Comparison of ENCODE assay signal across 9 cellular contexts in the genomic region with DNA sequence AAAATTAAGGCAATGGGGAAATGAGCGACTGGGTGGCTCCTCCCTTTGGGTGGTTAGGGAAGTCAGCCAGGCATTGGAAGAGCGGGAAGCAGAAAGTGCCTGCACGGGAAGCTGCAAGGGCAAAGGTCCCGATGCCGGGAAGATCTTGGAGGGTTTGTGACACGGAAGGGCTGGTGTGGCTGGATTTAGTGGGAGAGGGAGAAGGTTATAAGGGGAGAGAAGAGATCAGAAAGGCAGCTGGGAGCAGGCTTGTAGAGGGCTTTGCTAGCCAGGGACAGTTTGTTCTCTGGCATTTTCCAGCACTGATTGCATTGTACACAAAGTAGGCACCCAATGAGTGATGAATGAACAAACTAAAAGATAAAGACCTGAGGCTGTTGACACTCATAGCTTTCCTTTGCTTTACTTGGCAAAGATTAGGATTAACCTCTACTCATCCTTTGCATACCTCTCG.
DNase-seq lines count a peak whose midpoint lies in the region; ATAC-seq and TF ChIP-seq lines count a peak whose summit lies in the region.
"Had no signal": no experiment of that assay in that cellular context is flagged by ENCODE, and none has a peak within 500 bp of the region (broad histone marks: within the 10 kb centered on the region; RNA-seq: fewer than 3 reads in every experiment).

No MANE protein-coding gene starts in this region.

- intact Hi-C loops in psoas muscle (cut with DNase I): loop anchor here in 1 of 2 donors (2.0 kb wide), 1 partner anchor 68 kb away; a partner anchor contains a TSS

- H3K9ac ChIP-seq in SK-N-MC (ENCODE audit: insufficient read length): no peak overlapping the region

- peak; percentile 76 to 93 (median 91) for ATAC-seq in psoas muscle
- ATAC-seq in HG02884 (IDR thresholded peaks at IDR 0.05; ENCODE audit: unreplicated experiment): no peak
- ATAC-seq: T-cell had no signal

- peaks cover 26% of the 10 kb centered on the region for H3K4me1 ChIP-seq in psoas muscle

- TF ChIP-seq CTCF in foreskin fibroblast (IDR thresholded peaks at IDR 0.05; ENCODE audit: low read depth, low read length) (no peak), psoas muscle (IDR thresholded peaks at IDR 0.05) (no peak)

- H3K36me3 ChIP-seq in SK-N-MC (ENCODE audit: insufficient read depth, low read length): no peaks in the 10 kb centered on the region
- H3K36me3 ChIP-seq in psoas muscle (ENCODE audit: insufficient read depth in 1 of 2, low read depth in 1 of 2): no peaks in the 10 kb centered on the region

- WGBS in psoas muscle, 3 donors: 17 to 24% (median 20%) methylated on average over 7 of the region's 7 CpGs

- peak overlapping the region; percentile 56 for H3K4me3 ChIP-seq in SK-N-MC
- H3K4me3 ChIP-seq in foreskin fibroblast (ENCODE audit: low read depth in 1 of 2, low read length in 2 of 2): peak overlapping the region; percentile 6 to 14
- peak overlapping the region; percentile 49 for H3K4me3 ChIP-seq in psoas muscle

- peak; percentile 19 for DNase-seq in DMS153 treated with DMSO at 0.1 percent for 48 hours (lab: John Stamatoyannopoulos, UW; ENCODE audit: unreplicated experiment)
- DNase-seq in SK-N-MC (ENCODE audit: low read depth, low spot score): no peak
- peak; percentile 87 to 91 for DNase-seq in foreskin fibroblast
- peak; percentile 76 to 80 for DNase-seq in psoas muscle
- no peak for DNase-seq in NCI-H2029 treated with DMSO at 0.1 percent for 48 hours (lab: John Stamatoyannopoulos, UW)
- no peak for DNase-seq in NOMO-1 treated with DMSO at 0.1 percent for 48 hours (lab: John Stamatoyannopoulos, UW; ENCODE audit: unreplicated experiment)
- DNase-seq in ecto neural progenitor cell (ENCODE audit: low spot score): no peak
- DNase-seq: T-cell had no signal

- H3K9me3 ChIP-seq in SK-N-MC (ENCODE audit: low read depth, low read length) (no peaks in the 10 kb centered on the region), psoas muscle (no peaks in the 10 kb centered on the region)

- H3K27ac ChIP-seq in SK-N-MC (no peak overlapping the region), psoas muscle (peak overlapping the region; percentile 89)

- no peaks in the 10 kb centered on the region for H3K27me3 ChIP-seq in psoas muscle (ENCODE audit: insufficient read depth in 3 of 3, low read length in 2 of 3)

Comparison
In these comparisons a context has a peak if more than half of its experiments do, and no peak if none do; other contexts are left out.
1. DNase-seq: peak in DMS153 treated with DMSO at 0.1 percent for 48 hours (single experiment), foreskin fibroblast (2 of 2) and psoas muscle (2 of 2); none in SK-N-MC (single experiment), NCI-H2029 treated with DMSO at 0.1 percent for 48 hours (single experiment), NOMO-1 treated with DMSO at 0.1 percent for 48 hours (single experiment) and ecto neural progenitor cell (single experiment).
2. Peak in every context shown above with its lines, with median percentiles within 50 percentile points of each other: H3K4me3 ChIP-seq.